Comparison of ENCODE assay signal across 1 cellular context in the genomic region with DNA sequence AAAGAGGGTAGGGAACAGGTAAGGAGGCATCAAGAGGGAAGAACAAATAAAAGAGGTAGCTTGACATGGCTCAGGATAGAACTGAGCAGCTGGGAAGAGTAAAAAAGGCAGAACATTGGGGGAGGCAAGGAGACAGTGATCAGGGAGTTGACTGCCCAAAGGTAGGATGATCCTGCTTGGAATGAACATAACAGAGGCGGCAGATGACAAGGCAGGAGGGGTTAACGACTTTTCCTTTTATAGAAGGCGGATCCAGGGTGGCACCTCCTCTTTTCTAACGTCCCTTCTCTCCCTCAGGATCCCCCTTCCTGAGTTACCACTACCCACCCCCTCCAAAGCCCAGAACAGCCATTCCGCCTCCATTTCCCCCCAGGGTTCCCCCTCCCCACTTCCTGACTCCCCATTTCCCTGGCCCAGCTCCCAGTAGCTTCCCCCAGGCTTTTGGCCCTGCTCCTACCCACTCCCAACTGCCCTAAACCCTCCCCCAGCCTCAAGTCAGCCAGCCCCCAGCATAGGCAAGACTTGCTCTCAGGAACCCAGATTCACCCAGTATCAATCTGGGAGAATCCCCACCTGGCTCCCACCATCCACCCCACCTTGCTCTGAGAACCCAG.
TF ChIP-seq lines count a peak whose summit lies in the region.

No MANE protein-coding gene starts in this region.

TF ChIP-seq in H1, 55 proteins besides CTCF, POLR2A, EP300 and RAD21:
- TF ChIP-seq SIN3A (conservative IDR thresholded peaks at IDR 0.05 in 1 of 2, IDR thresholded peaks at IDR 0.05 in 1 of 2; ENCODE audit: low read depth in 1 of 2, low read length in 2 of 2) (no peak), TCF12 (IDR thresholded peaks at IDR 0.05; ENCODE audit: low read depth, low read length) (no peak), SUZ12 (IDR thresholded peaks at IDR 0.05; ENCODE audit: low read length) (0 out of 2 replicates have a peak, but pooled peaks have one; percentile 30)
